In the genomic region with DNA sequence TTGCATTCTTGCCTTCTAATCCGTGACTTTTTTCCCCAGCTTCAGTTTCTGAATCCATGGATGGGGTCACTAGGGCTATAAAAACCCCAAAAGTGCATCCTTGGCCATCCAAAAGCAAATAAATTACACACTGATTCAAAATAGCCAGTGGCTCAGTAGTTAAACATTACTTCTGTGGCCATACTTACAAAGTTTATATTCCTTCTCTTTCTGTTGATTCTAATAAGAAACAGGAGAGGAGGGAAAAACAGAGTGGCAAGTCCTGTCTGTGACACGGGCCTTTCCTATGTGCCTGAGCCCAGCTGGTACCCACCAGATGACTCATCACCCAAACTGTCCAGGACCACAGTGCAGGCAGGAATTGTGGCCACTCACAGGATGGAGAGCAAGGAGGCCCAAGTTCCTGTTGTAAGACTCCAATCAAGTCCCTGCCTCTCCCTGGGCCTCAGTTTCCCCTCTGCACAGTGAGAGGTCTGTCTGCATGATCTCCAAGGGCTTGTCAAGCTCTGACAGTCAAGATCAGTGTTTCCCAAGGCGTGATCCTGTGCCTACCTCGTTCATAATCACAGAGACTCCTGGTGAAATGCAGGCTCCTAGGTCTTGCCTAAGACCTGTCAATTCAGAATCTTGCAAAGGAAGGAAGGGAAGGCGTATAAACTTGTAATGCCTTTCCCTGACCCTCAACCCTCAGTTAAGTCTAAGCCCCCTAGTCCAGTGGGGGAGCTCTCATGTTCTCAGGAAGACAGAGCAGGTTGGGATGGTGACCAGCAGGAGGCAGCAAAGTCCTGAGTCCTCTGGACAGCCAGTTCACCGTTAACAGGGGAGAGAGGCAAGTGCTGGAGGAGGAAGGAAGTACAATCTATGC, we compare ENCODE assay signal across 8 cellular contexts. TPM values are rescaled to one million over a fixed set of nuclear protein-coding genes. Genes with fewer than 3 reads are reported as not detected.
A peak's percentile ranks its signal among the peaks of the same experiment; 100 is the strongest.
DNase-seq lines count a peak whose midpoint lies in the region; ATAC-seq and TF ChIP-seq lines count a peak whose summit lies in the region.

No MANE protein-coding gene starts in this region.

- no peaks in the 10 kb centered on the region for H3K9me3 Mint-ChIP-seq in activated CD4-positive, alpha-beta T cell treated with anti-CD3 and anti-CD28 coated beads, Interleukin-2, amount 10 ng/mL, durations not matched to agents 24 days and 14 days

- peak in 1 of 3 donors; percentile 69 for TF ChIP-seq CTCF in lower leg skin (IDR thresholded peaks at IDR 0.05)

- DNase-seq in NCI-H1417 (lab: John Stamatoyannopoulos, UW) (peak; percentile 1 to 49 (median 24)), NCI-H1417 treated with DMSO at 0.1 percent for 48 hours (lab: John Stamatoyannopoulos, UW) (no peak), NCI-H2227 treated with DMSO at 0.1 percent for 48 hours (lab: John Stamatoyannopoulos, UW) (peak; percentile 14), dedifferentiated amniotic fluid mesenchymal stem cell (ENCODE audit: extremely low spot score) (peak; percentile 51), lower leg skin (ENCODE audit: low spot score in 2 of 2) (peak; percentile 77 to 97)
- DNase-seq in activated CD4-positive, alpha-beta T cell treated with anti-CD3 and anti-CD28 coated beads, Interleukin-2, amount 10 ng/mL, durations not matched to agents 24 days and 14 days, result peak; percentile 89
- peak in 2 of 3 donors; percentile 53 to 59 for DNase-seq in stimulated activated CD4-positive, alpha-beta T cell treated with anti-CD3 and anti-CD28 coated beads, TNF-alpha, amount 100 ng/mL, for 48 hours (ENCODE audit: low read depth in 3 of 3)

- H3K4me3 Mint-ChIP-seq in activated CD4-positive, alpha-beta T cell treated with anti-CD3 and anti-CD28 coated beads, Interleukin-2, amount 10 ng/mL, durations not matched to agents 24 days and 14 days, result no peak overlapping the region

- peaks cover 9% of the 10 kb centered on the region for H3K4me1 Mint-ChIP-seq in activated CD4-positive, alpha-beta T cell treated with anti-CD3 and anti-CD28 coated beads, Interleukin-2, amount 10 ng/mL, durations not matched to agents 24 days and 14 days

- no peaks in the 10 kb centered on the region for H3K27me3 Mint-ChIP-seq in activated CD4-positive, alpha-beta T cell treated with anti-CD3 and anti-CD28 coated beads, Interleukin-2, amount 10 ng/mL, durations not matched to agents 24 days and 14 days

- peaks cover 71% of the 10 kb centered on the region for H3K36me3 Mint-ChIP-seq in activated CD4-positive, alpha-beta T cell treated with anti-CD3 and anti-CD28 coated beads, Interleukin-2, amount 10 ng/mL, durations not matched to agents 24 days and 14 days (ENCODE audit: low read depth)

- H3K27ac Mint-ChIP-seq in activated CD4-positive, alpha-beta T cell treated with anti-CD3 and anti-CD28 coated beads, Interleukin-2, amount 10 ng/mL, durations not matched to agents 24 days and 14 days, result peak overlapping the region; percentile 46

- 68 to 75% methylated on average over 6 of the region's 6 CpGs for WGBS in lower leg skin, 2 donors

- intact Hi-C loops in activated CD4-positive, alpha-beta T cell treated with anti-CD3 and anti-CD28 coated beads, Interleukin-2, amount 10 ng/mL, durations not matched to agents 24 days and 14 days (cut with micrococcal nuclease), result loop anchor here (1.0 to 2.0 kb wide), 3 partner anchors 36 to 114 kb away; no protein-coding TSS in a partner anchor
- intact Hi-C loops in lower leg skin (cut with DNase I; ENCODE audit: low total_unique reads), result loop anchor here (5.0 kb wide), 1 partner anchor 66 kb away; no protein-coding TSS in a partner anchor

- ATAC-seq in HG02759 (IDR thresholded peaks at IDR 0.05; ENCODE audit: unreplicated experiment), result peak; percentile 77

- no peak for TF ChIP-seq POLR2A in lower leg skin (IDR thresholded peaks at IDR 0.05)

- H3K4me3 ChIP-seq in lower leg skin (ENCODE audit: low read depth, poor library complexity, severe bottlenecking), result no peak overlapping the region

RNA-seq across cellular contexts. Expression of a gene that starts 29.5 kb away (rescaled TPM):
- 345 and 360 TPM in 2 replicates for total RNA-seq in activated CD4-positive, alpha-beta T cell treated with anti-CD3 and anti-CD28 coated beads, Interleukin-2, amount 10 ng/mL, durations not matched to agents 24 days and 14 days
- total RNA-seq in lower leg skin, result 100 to 1,000 TPM in 1 of 4 donors, 10 to 100 TPM in 3; 91.2 to 123 (median 98.1) TPM

RNA-seq across cellular contexts. Expression of a gene that starts 30.9 kb away (rescaled TPM):
- not detected in 2 replicates for total RNA-seq in activated CD4-positive, alpha-beta T cell treated with anti-CD3 and anti-CD28 coated beads, Interleukin-2, amount 10 ng/mL, durations not matched to agents 24 days and 14 days
- total RNA-seq in lower leg skin, result 100 to 1,000 TPM; 399 to 695 (median 446) TPM

Comparison
In these comparisons a context has a peak if more than half of its experiments do, and no peak if none do; other contexts are left out.
1. RNA of a gene that starts 30.9 kb away (total RNA-seq): 399 to 695 TPM in lower leg skin; not detected in activated CD4-positive, alpha-beta T cell treated with anti-CD3 and anti-CD28 coated beads, Interleukin-2, amount 10 ng/mL, durations not matched to agents 24 days and 14 days; every median in the first group is over 100 times any median in the second.